In the genomic region with DNA sequence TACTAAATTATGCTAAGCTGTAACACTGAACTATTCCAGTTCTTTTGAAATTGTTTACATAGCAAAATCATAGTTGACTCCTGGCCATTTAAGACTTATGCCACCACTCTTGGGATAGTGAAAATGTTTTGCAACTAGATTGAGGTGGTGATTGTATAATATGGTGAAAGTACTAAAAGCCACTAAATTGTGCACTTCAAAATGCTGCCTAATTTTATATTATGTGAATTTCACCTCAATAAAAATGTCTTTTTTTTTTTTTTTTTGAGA, we compare ENCODE assay signal across 1 cellular context.
TF ChIP-seq lines count a peak whose summit lies in the region.

No MANE protein-coding gene starts in this region.

TF ChIP-seq in K562, 482 proteins besides CTCF, POLR2A, EP300 and RAD21 (continued from another document):
- TF ChIP-seq, protein P1, sequence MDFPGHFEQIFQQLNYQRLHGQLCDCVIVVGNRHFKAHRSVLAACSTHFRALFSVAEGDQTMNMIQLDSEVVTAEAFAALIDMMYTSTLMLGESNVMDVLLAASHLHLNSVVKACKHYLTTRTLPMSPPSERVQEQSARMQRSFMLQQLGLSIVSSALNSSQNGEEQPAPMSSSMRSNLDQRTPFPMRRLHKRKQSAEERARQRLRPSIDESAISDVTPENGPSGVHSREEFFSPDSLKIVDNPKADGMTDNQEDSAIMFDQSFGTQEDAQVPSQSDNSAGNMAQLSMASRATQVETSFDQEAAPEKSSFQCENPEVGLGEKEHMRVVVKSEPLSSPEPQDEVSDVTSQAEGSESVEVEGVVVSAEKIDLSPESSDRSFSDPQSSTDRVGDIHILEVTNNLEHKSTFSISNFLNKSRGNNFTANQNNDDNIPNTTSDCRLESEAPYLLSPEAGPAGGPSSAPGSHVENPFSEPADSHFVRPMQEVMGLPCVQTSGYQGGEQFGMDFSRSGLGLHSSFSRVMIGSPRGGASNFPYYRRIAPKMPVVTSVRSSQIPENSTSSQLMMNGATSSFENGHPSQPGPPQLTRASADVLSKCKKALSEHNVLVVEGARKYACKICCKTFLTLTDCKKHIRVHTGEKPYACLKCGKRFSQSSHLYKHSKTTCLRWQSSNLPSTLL (IDR thresholded peaks at IDR 0.05), result no peak
- TF ChIP-seq ZNF316 (IDR thresholded peaks at IDR 0.05) (peak; percentile 29; the same call in 1 of the 2 replicates), RNF2 (IDR thresholded peaks at IDR 0.05) (no peak)
- TF ChIP-seq, protein P2, sequence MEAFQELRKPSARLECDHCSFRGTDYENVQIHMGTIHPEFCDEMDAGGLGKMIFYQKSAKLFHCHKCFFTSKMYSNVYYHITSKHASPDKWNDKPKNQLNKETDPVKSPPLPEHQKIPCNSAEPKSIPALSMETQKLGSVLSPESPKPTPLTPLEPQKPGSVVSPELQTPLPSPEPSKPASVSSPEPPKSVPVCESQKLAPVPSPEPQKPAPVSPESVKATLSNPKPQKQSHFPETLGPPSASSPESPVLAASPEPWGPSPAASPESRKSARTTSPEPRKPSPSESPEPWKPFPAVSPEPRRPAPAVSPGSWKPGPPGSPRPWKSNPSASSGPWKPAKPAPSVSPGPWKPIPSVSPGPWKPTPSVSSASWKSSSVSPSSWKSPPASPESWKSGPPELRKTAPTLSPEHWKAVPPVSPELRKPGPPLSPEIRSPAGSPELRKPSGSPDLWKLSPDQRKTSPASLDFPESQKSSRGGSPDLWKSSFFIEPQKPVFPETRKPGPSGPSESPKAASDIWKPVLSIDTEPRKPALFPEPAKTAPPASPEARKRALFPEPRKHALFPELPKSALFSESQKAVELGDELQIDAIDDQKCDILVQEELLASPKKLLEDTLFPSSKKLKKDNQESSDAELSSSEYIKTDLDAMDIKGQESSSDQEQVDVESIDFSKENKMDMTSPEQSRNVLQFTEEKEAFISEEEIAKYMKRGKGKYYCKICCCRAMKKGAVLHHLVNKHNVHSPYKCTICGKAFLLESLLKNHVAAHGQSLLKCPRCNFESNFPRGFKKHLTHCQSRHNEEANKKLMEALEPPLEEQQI (IDR thresholded peaks at IDR 0.05), result no peak
